8 cellular contexts compared by ENCODE assay signal in the genomic region with DNA sequence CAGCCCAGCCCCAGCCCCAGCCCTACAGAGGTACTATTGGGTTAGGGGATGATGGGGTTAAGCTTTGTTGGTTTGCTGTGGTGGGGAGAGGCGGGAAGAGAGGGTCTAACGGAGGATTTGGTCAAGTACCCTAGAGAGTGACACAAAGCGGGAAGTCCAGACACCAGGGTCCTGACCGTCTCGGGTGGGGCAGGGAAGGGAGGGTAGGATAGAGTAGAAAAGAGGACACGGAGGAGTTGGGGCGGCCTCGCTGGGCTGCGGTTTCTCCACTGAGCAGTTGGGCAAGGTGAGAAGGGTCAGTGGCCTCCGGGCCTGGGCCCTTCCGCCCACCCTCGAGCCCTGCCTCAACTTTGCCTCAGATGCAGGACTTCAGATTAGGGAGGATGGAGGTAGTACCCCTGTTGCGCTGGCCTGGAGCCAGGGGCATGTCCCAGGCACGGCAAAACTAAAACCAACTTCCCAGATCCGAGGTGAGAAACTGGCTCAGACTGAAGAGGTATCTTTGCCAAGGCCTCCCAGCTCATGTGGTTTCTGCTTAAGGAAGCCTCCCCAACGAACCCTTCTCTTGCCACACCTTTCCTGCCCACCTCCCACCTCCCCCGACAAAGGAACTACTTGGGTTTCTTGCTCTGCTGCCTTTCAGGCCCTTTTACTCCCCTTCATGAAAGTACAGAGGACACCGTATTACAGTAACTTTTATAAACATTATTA. TPM values are rescaled to one million over a fixed set of nuclear protein-coding genes. Genes with fewer than 3 reads are reported as not detected.
DNase-seq lines count a peak whose midpoint lies in the region; ATAC-seq, FAIRE-seq and TF ChIP-seq lines count a peak whose summit lies in the region.

No MANE protein-coding gene starts in this region.

- intact Hi-C loops in adrenal gland (cut with DNase I) = no loop called here

- H3K9me3 ChIP-seq in CD8-positive, alpha-beta memory T cell (ENCODE audit: low read length) = no peaks in the 10 kb centered on the region
- H3K9me3 ChIP-seq in adrenal gland (replicated peaks in 1 of 3) (no peaks in the 10 kb centered on the region), iPS-20b (ENCODE audit: insufficient read depth, low read depth, low read length) (no peaks in the 10 kb centered on the region)

- peak overlapping the region; percentile 83 for H3K27ac ChIP-seq in CD8-positive, alpha-beta memory T cell (ENCODE audit: low read depth, low read length)
- peak overlapping the region; percentile 86 to 98 (median 91) for H3K27ac ChIP-seq in adrenal gland
- no peak overlapping the region for H3K27ac ChIP-seq in iPS-20b (ENCODE audit: low read length)

- peaks cover 9% of the 10 kb centered on the region for H3K36me3 ChIP-seq in CD8-positive, alpha-beta memory T cell (ENCODE audit: insufficient read depth, low read length)
- H3K36me3 ChIP-seq in adrenal gland (replicated peaks in 1 of 2) = peaks cover 0 to 18% of the 10 kb centered on the region in 2 donors
- H3K36me3 ChIP-seq in iPS-20b (ENCODE audit: insufficient read depth, low read depth, low read length) = peaks cover 14% of the 10 kb centered on the region

- H3K9me3 Mint-ChIP-seq in CD8-positive, alpha-beta memory T cell = no peaks in the 10 kb centered on the region

- CTCF ChIA-PET in CD8-positive, alpha-beta memory T cell (lab: Charles Lee) = interaction anchor here (1.1 to 6.3 kb wide), 4 partner anchors 23 to 67 kb away, joined by 4 to 34 read pairs (median 6); no protein-coding TSS in a partner anchor

- peak in 4 of 5 donors; percentile 12 to 33 (median 24) for DNase-seq in CD8-positive, alpha-beta memory T cell
- DNase-seq in KBM-7 (peak; percentile 93), adrenal gland (peak in 3 of 7 donors; percentile 42 to 71 (median 54)), cerebellum (ENCODE audit: low spot score) (no peak), urothelium cell line (ENCODE audit: low spot score) (no peak)
- DNase-seq in stimulated activated CD8-positive, alpha-beta memory T cell treated with anti-CD3 and anti-CD28 coated beads, Interleukin-4, amount 100 ng/mL, for 48 hours = peak; percentile 43

- in situ Hi-C loops in KBM-7 (cut with MboI; ENCODE audit: low pct_unique_long_range_greater_than_20kb, low sequenced_read_pairs) = no loop called here

- WGBS in adrenal gland, 4 donors = 1% methylated on average over 17 to 18 of the region's 18 CpGs

- peak overlapping the region; percentile 88 for H3K9ac ChIP-seq in iPS-20b (ENCODE audit: low read depth, low read length)

- H3K4me1 Mint-ChIP-seq in CD8-positive, alpha-beta memory T cell = peaks cover 58 to 78% (median 70%) of the 10 kb centered on the region in 3 donors

- H3K27me3 Mint-ChIP-seq in CD8-positive, alpha-beta memory T cell = no peaks in the 10 kb centered on the region

- no peak for TF ChIP-seq POLR2A in adrenal gland (IDR thresholded peaks at IDR 0.05)

- no peak for ATAC-seq in GM21526 (IDR thresholded peaks at IDR 0.05; ENCODE audit: low FRiP score, unreplicated experiment)

- peaks cover 0 to 33% (median 5%) of the 10 kb centered on the region in 3 donors for H3K36me3 Mint-ChIP-seq in CD8-positive, alpha-beta memory T cell

- H3K4me1 ChIP-seq in CD8-positive, alpha-beta memory T cell (ENCODE audit: insufficient read depth, low read length) = peaks cover 61% of the 10 kb centered on the region
- H3K4me1 ChIP-seq in adrenal gland (replicated peaks in 1 of 2) = peaks cover 28 to 84% of the 10 kb centered on the region in 2 donors
- no peaks in the 10 kb centered on the region; the same call in 1 of the 2 replicates for H3K4me1 ChIP-seq in iPS-20b (ENCODE audit: insufficient read depth, low read length)

- H3K4me3 ChIP-seq in CD8-positive, alpha-beta memory T cell (ENCODE audit: low read length) = peak overlapping the region; percentile 92
- H3K4me3 ChIP-seq in adrenal gland (peak overlapping the region; percentile 72 to 100 (median 93)), iPS-20b (ENCODE audit: low read length) (peak overlapping the region; percentile 84)

- H3K27me3 ChIP-seq in CD8-positive, alpha-beta memory T cell (ENCODE audit: insufficient read depth, low read length, poor library complexity, severe bottlenecking) = no peaks in the 10 kb centered on the region
- H3K27me3 ChIP-seq in adrenal gland (no peaks in the 10 kb centered on the region), iPS-20b (ENCODE audit: insufficient read depth, low read length) (0 out of 2 replicates have a peak, but pooled peaks cover 11% of the 10 kb centered on the region)

- FAIRE-seq in urothelium cell line (lab: Jason Lieb, UNC) = no peak

- POLR2A ChIA-PET in CD8-positive, alpha-beta memory T cell (lab: Charles Lee) = interaction anchor here (1.2 kb wide), 1 partner anchor 12 kb away, joined by 3 read pairs; no protein-coding TSS in a partner anchor

- no peak for TF ChIP-seq CTCF in adrenal gland (IDR thresholded peaks at IDR 0.05)

- H3K27ac Mint-ChIP-seq in CD8-positive, alpha-beta memory T cell = peak overlapping the region; percentile 86 to 100 (median 96)

- H3K4me3 Mint-ChIP-seq in CD8-positive, alpha-beta memory T cell = peak overlapping the region; percentile 88 to 100 (median 98)

RNA-seq across cellular contexts. Expression of gene PML, which starts 0.6 kb away (rescaled TPM):
- 10 to 100 TPM; 35.5 to 37.4 TPM for total RNA-seq in CD8-positive, alpha-beta memory T cell
- 32.3 TPM for polyA plus RNA-seq in CD8-positive, alpha-beta memory T cell
- total RNA-seq in adrenal gland = 100 to 1,000 TPM in 1 of 8 donors, 10 to 100 TPM in 7; 27.3 to 103 (median 67.4) TPM
- polyA plus RNA-seq in adrenal gland = 10 to 100 TPM; 10.5 to 44.1 (median 37.0) TPM
- 13.1 TPM for total RNA-seq in cerebellum

RNA-seq across cellular contexts. Expression of gene STOML1, which starts 3.0 kb away (rescaled TPM):
- total RNA-seq in CD8-positive, alpha-beta memory T cell = 10 to 100 TPM; 13.2 to 13.3 TPM
- polyA plus RNA-seq in CD8-positive, alpha-beta memory T cell = 8.6 TPM
- total RNA-seq in adrenal gland (10 to 100 TPM; 21.7 to 92.2 (median 32.4) TPM), cerebellum (14.2 TPM)
- polyA plus RNA-seq in adrenal gland = 10 to 100 TPM in 2 of 3 donors, 1 to 10 TPM in 1; 8.6 to 27.5 (median 23.9) TPM

Comparison
In these comparisons a context has a peak if more than half of its experiments do, and no peak if none do; other contexts are left out.
1. DNase-seq: peak in CD8-positive, alpha-beta memory T cell (4 of 5), KBM-7 (single experiment) and stimulated activated CD8-positive, alpha-beta memory T cell treated with anti-CD3 and anti-CD28 coated beads, Interleukin-4, amount 100 ng/mL, for 48 hours (single experiment); none in cerebellum (single experiment) and urothelium cell line (single experiment).
2. Peak in every context shown above with its lines, with median percentiles within 50 percentile points of each other: H3K4me3 ChIP-seq.